ENCODE assay signal across 1 cellular context in genomic region chrX:49148390-49149100, GRCh38.
TF ChIP-seq lines count a peak whose summit lies in the region.
"Not testable (repeated sequence)": the region's sequence is repeated elsewhere in the genome, so short reads cannot be mapped to it uniquely, and the experiment has no call there.

No MANE protein-coding gene starts in this region.

TF ChIP-seq in K562, 482 proteins besides CTCF, POLR2A, EP300 and RAD21 (continues in another document):
- peak in 1 of 2 experiments; percentile 25; a peak in 2 of 4 replicates for TF ChIP-seq NRF1 (conservative IDR thresholded peaks at IDR 0.05 in 1 of 2, IDR thresholded peaks at IDR 0.05 in 1 of 2)
- peak; percentile 60; the same call in 1 of the 2 replicates for TF ChIP-seq RUNX1 (IDR thresholded peaks at IDR 0.05; ENCODE audit: low read depth)
- peak; percentile 56 for TF ChIP-seq NFIC (IDR thresholded peaks at IDR 0.05)
- TF ChIP-seq, protein P1, sequence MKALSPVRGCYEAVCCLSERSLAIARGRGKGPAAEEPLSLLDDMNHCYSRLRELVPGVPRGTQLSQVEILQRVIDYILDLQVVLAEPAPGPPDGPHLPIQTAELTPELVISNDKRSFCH (CRISPR knock-in tag; IDR thresholded peaks at IDR 0.05), result not testable (repeated sequence)
- TF ChIP-seq, protein P1 (tag; IDR thresholded peaks at IDR 0.05), result 0 out of 2 replicates have a peak, but pooled peaks have one; percentile 25
- peak; percentile 83 for TF ChIP-seq DPF2 (IDR thresholded peaks at IDR 0.05)
- TF ChIP-seq SMAD1 (IDR thresholded peaks at IDR 0.05; ENCODE audit: low read depth, low read length, partially characterized antibody), result peak; percentile 40
- peak; percentile 82 for TF ChIP-seq ZNF592 (IDR thresholded peaks at IDR 0.05)
- TF ChIP-seq PML (IDR thresholded peaks at IDR 0.05; ENCODE audit: low read length), result peak; percentile 85
- TF ChIP-seq BRD9 (IDR thresholded peaks at IDR 0.05; ENCODE audit: low read depth, partially characterized antibody), result peak; percentile 63
- peak; percentile 65 for TF ChIP-seq CCNT2 (IDR thresholded peaks at IDR 0.05; ENCODE audit: borderline replicate concordance, extremely low read depth, insufficient read length, low read depth, low read length)
- peak; percentile 90 for TF ChIP-seq SMAD4 (CRISPR knock-in tag; conservative IDR thresholded peaks at IDR 0.05)
- peak; percentile 72; the same call in 1 of the 2 replicates for TF ChIP-seq ZNF766 (CRISPR knock-in tag; conservative IDR thresholded peaks at IDR 0.05)
- peak; percentile 59 for TF ChIP-seq VEZF1 (CRISPR knock-in tag; IDR thresholded peaks at IDR 0.05)
- TF ChIP-seq ZNF395 (CRISPR knock-in tag; IDR thresholded peaks at IDR 0.05), result 0 out of 2 replicates have a peak, but pooled peaks have one; percentile 58
- peak; percentile 56; the same call in 1 of the 2 replicates for TF ChIP-seq SMARCC2 (IDR thresholded peaks at IDR 0.05; ENCODE audit: low read depth)
- TF ChIP-seq TRIM24 (IDR thresholded peaks at IDR 0.05), result peak in 1 of 2 experiments; percentile 74; a peak in 2 of 4 replicates
- TF ChIP-seq CREM (IDR thresholded peaks at IDR 0.05; ENCODE audit: low read depth), result peak; percentile 54; the same call in 1 of the 2 replicates
- peak in 1 of 2 experiments; percentile 62 for TF ChIP-seq NCOA2 (IDR thresholded peaks at IDR 0.05; ENCODE audit: partially characterized antibody in 2 of 2)
- TF ChIP-seq NCOA1 (IDR thresholded peaks at IDR 0.05; ENCODE audit: low read depth), result peak; percentile 75
- TF ChIP-seq ATF1 (CRISPR knock-in tag; IDR thresholded peaks at IDR 0.05), result not testable (repeated sequence)
- peak; percentile 26; the same call in 1 of the 2 replicates for TF ChIP-seq ATF1 (tag; IDR thresholded peaks at IDR 0.05)
- TF ChIP-seq, protein P2, sequence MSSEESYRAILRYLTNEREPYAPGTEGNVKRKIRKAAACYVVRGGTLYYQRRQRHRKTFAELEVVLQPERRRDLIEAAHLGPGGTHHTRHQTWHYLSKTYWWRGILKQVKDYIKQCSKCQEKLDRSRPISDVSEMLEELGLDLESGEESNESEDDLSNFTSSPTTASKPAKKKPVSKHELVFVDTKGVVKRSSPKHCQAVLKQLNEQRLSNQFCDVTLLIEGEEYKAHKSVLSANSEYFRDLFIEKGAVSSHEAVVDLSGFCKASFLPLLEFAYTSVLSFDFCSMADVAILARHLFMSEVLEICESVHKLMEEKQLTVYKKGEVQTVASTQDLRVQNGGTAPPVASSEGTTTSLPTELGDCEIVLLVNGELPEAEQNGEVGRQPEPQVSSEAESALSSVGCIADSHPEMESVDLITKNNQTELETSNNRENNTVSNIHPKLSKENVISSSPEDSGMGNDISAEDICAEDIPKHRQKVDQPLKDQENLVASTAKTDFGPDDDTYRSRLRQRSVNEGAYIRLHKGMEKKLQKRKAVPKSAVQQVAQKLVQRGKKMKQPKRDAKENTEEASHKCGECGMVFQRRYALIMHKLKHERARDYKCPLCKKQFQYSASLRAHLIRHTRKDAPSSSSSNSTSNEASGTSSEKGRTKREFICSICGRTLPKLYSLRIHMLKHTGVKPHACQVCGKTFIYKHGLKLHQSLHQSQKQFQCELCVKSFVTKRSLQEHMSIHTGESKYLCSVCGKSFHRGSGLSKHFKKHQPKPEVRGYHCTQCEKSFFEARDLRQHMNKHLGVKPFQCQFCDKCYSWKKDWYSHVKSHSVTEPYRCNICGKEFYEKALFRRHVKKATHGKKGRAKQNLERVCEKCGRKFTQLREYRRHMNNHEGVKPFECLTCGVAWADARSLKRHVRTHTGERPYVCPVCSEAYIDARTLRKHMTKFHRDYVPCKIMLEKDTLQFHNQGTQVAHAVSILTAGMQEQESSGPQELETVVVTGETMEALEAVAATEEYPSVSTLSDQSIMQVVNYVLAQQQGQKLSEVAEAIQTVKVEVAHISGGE (CRISPR knock-in tag; IDR thresholded peaks at IDR 0.05), result peak in 1 of 3 experiments; percentile 32; a peak in 1 of 6 replicates
- peak; percentile 69 for TF ChIP-seq POLR2G (IDR thresholded peaks at IDR 0.05; ENCODE audit: low read depth, low read length)
- 0 out of 2 replicates have a peak, but pooled peaks have one; percentile 11 for TF ChIP-seq CUX1 (CRISPR knock-in tag; IDR thresholded peaks at IDR 0.05)
- peak in 1 of 2 experiments; percentile 79; a peak in 2 of 4 replicates for TF ChIP-seq ZMIZ1 (IDR thresholded peaks at IDR 0.05; ENCODE audit: low read depth in 2 of 2, low read length in 2 of 2)
- peak; percentile 50 for TF ChIP-seq TBP (optimal IDR thresholded peaks at IDR 0.05; ENCODE audit: low read depth, low read length)
- peak; percentile 90 for TF ChIP-seq NCOR1 (IDR thresholded peaks at IDR 0.05)
- peak; percentile 79 for TF ChIP-seq KLF16 (IDR thresholded peaks at IDR 0.05)
- peak; percentile 45 for TF ChIP-seq FOSL1 (tag; conservative IDR thresholded peaks at IDR 0.05)
- peak; percentile 92 for TF ChIP-seq TAL1 (IDR thresholded peaks at IDR 0.05)
